In genomic region chr21:33403786-33404571, GRCh38 we compare ENCODE assay signal across 8 cellular contexts. TPM values are rescaled to one million over a fixed set of nuclear protein-coding genes. Genes with fewer than 3 reads are reported as not detected.
DNase-seq lines count a peak whose midpoint lies in the region; ATAC-seq, FAIRE-seq and TF ChIP-seq lines count a peak whose summit lies in the region.

No MANE protein-coding gene starts in this region.

- CTCF ChIA-PET in T-cell (lab: Charles Lee), result interaction anchor here in 1 of 2 donors (1.2 kb wide), 1 partner anchor 41 kb away, joined by 4 read pairs; no protein-coding TSS in a partner anchor

- peak overlapping the region; percentile 87 to 95 (median 92) for H3K27ac Mint-ChIP-seq in IgD-negative memory B cell
- H3K27ac Mint-ChIP-seq in T-cell, result peak overlapping the region; percentile 94
- H3K27ac Mint-ChIP-seq in central memory CD8-positive, alpha-beta T cell (ENCODE audit: low read depth), result no peak overlapping the region

- no peaks in the 10 kb centered on the region for H3K27me3 ChIP-seq in ACC112 (ENCODE audit: insufficient read depth, low read length)
- no peaks in the 10 kb centered on the region for H3K27me3 ChIP-seq in keratinocyte (ENCODE audit: control insufficient read depth, extremely low read depth, insufficient read depth, low read length)
- H3K27me3 ChIP-seq in small intestine (ENCODE audit: control insufficient read depth in 2 of 2, insufficient read depth in 2 of 2, low read length in 2 of 2), result no peaks in the 10 kb centered on the region

- H2AFZ ChIP-seq in ACC112 (ENCODE audit: low read length, unreplicated experiment), result peak overlapping the region; percentile 61
- H2AFZ ChIP-seq in keratinocyte (ENCODE audit: control insufficient read depth, low read length), result no peak overlapping the region

- in situ Hi-C loops in GM13976 (cut with MboI; ENCODE audit: low sequenced_read_pairs, unreplicated experiment), result no loop called here

- dilution Hi-C loops in keratinocyte (cut with MboI; ENCODE audit: extremely low pct_ligation_motif_present, low sequenced_read_pairs), result no loop called here

- H3K9me1 ChIP-seq in keratinocyte (ENCODE audit: control insufficient read depth, extremely low read depth, insufficient read depth, low read length), result peaks cover 2% of the 10 kb centered on the region

- H3K4me1 Mint-ChIP-seq in IgD-negative memory B cell, result peaks cover 33 to 42% (median 41%) of the 10 kb centered on the region in 3 donors
- peaks cover 52 to 57% (median 56%) of the 10 kb centered on the region in 3 donors for H3K4me1 Mint-ChIP-seq in T-cell
- peaks cover 20% of the 10 kb centered on the region for H3K4me1 Mint-ChIP-seq in central memory CD8-positive, alpha-beta T cell

- H3K79me2 ChIP-seq in ACC112 (ENCODE audit: control insufficient read depth, insufficient read depth, low read length, unreplicated experiment) (peaks cover 51% of the 10 kb centered on the region), keratinocyte (ENCODE audit: control insufficient read depth, insufficient read depth, low read length) (peaks cover 54% of the 10 kb centered on the region)

- WGBS in small intestine, 3 donors, result 4 to 6% (median 4%) methylated on average over 37 to 47 of the region's 47 CpGs

- POLR2A ChIA-PET in T-cell (lab: Charles Lee), result interaction anchor here in 1 of 2 donors (0.6 kb wide), 1 partner anchor 79 kb away, joined by 12 read pairs; the partner anchor contains the start of gene IFNAR1

- H3K4me1 ChIP-seq in ACC112 (ENCODE audit: control insufficient read depth, insufficient read depth, low read length, unreplicated experiment) (peaks cover 17% of the 10 kb centered on the region), keratinocyte (ENCODE audit: control insufficient read depth, extremely low read depth, insufficient read depth, low read length) (peaks cover 26% of the 10 kb centered on the region), small intestine (ENCODE audit: control insufficient read depth in 2 of 2, insufficient read depth in 1 of 2, low read depth in 1 of 2, low read length in 1 of 2) (peaks cover 6 to 8% of the 10 kb centered on the region in 2 donors)

- H3K27ac ChIP-seq in ACC112 (ENCODE audit: low read depth, low read length), result peak overlapping the region; percentile 79
- peak overlapping the region; percentile 90 for H3K27ac ChIP-seq in keratinocyte (ENCODE audit: control insufficient read depth, insufficient read depth, low read length)
- peak overlapping the region; percentile 89 to 95 for H3K27ac ChIP-seq in small intestine (ENCODE audit: low read depth in 1 of 2, low read length in 1 of 2)

- no peaks in the 10 kb centered on the region for H3K9me3 Mint-ChIP-seq in IgD-negative memory B cell
- H3K9me3 Mint-ChIP-seq in T-cell, result no peaks in the 10 kb centered on the region
- no peaks in the 10 kb centered on the region for H3K9me3 Mint-ChIP-seq in central memory CD8-positive, alpha-beta T cell

- no peaks in the 10 kb centered on the region for H3K9me3 ChIP-seq in keratinocyte (ENCODE audit: control insufficient read depth, low read depth, low read length)
- no peaks in the 10 kb centered on the region for H3K9me3 ChIP-seq in small intestine (ENCODE audit: control insufficient read depth, low read depth)

- H3K27me3 Mint-ChIP-seq in IgD-negative memory B cell, result no peaks in the 10 kb centered on the region
- peaks cover 0 to 4% of the 10 kb centered on the region in 2 donors for H3K27me3 Mint-ChIP-seq in T-cell
- peaks cover 36% of the 10 kb centered on the region for H3K27me3 Mint-ChIP-seq in central memory CD8-positive, alpha-beta T cell

- FAIRE-seq in keratinocyte (lab: Jason Lieb, UNC) (no peak), small intestine (lab: Jason Lieb, UNC) (no peak)

- no peaks in the 10 kb centered on the region for H4K20me1 ChIP-seq in keratinocyte (ENCODE audit: control insufficient read depth, extremely low read depth, insufficient read depth, low read length)

- peak; percentile 25 to 45 (median 38) for ATAC-seq in T-cell (replicated peaks in 1 of 4)
- ATAC-seq in central memory CD8-positive, alpha-beta T cell (replicated peaks; ENCODE audit: extremely low read depth, poor library complexity, severe bottlenecking), result no peak

- peak; percentile 52 for DNase-seq in GM13976 (ENCODE audit: low spot score)
- DNase-seq in T-cell, result peak in 11 of 34 experiments; percentile 2 to 44 (median 21)
- no peak for DNase-seq in central memory CD8-positive, alpha-beta T cell (ENCODE audit: low spot score in 2 of 2)
- DNase-seq in keratinocyte (ENCODE audit: low read depth, low spot score), result no peak
- peak; percentile 66 for DNase-seq in small intestine
- DNase-seq in middle frontal gyrus (ENCODE audit: extremely low spot score, low spot score), result no peak

- H3K36me3 ChIP-seq in ACC112 (ENCODE audit: insufficient read depth, low read length) (peaks cover 4% of the 10 kb centered on the region; the same call in 1 of the 2 replicates), keratinocyte (ENCODE audit: control insufficient read depth in 2 of 2, extremely low read depth in 1 of 2, insufficient read depth in 2 of 2, low read length in 2 of 2) (peaks cover 0 to 11% of the 10 kb centered on the region in 2 experiments), small intestine (ENCODE audit: control insufficient read depth in 2 of 2, insufficient read depth in 2 of 2, low read length in 2 of 2) (no peaks in the 10 kb centered on the region)

- H3K4me3 Mint-ChIP-seq in IgD-negative memory B cell, result peak overlapping the region; percentile 93 to 99 (median 96)
- H3K4me3 Mint-ChIP-seq in T-cell, result peak overlapping the region; percentile 92 to 94 (median 94)
- peak overlapping the region; percentile 58 for H3K4me3 Mint-ChIP-seq in central memory CD8-positive, alpha-beta T cell

- H3K36me3 Mint-ChIP-seq in IgD-negative memory B cell, result no peaks in the 10 kb centered on the region
- peaks cover 4% of the 10 kb centered on the region for H3K36me3 Mint-ChIP-seq in T-cell
- peaks cover 7% of the 10 kb centered on the region for H3K36me3 Mint-ChIP-seq in central memory CD8-positive, alpha-beta T cell (ENCODE audit: insufficient read depth)

- no peak for TF ChIP-seq CTCF in GM13976 (IDR thresholded peaks at IDR 0.05; ENCODE audit: borderline replicate concordance, control extremely low read depth, extremely low read depth, insufficient read depth, missing control alignments)
- no peak for TF ChIP-seq CTCF in keratinocyte (optimal IDR thresholded peaks at IDR 0.05 in 1 of 3, IDR thresholded peaks at IDR 0.05 in 1 of 3, conservative IDR thresholded peaks at IDR 0.05 in 1 of 3; ENCODE audit: extremely low read depth in 1 of 3, insufficient read depth in 2 of 3, low read length in 3 of 3)

- peak overlapping the region; percentile 98 for H3K9ac ChIP-seq in keratinocyte (ENCODE audit: control insufficient read depth, extremely low read depth, insufficient read depth, low read length)

- H3K4me3 ChIP-seq in ACC112 (ENCODE audit: low read depth, low read length), result peak overlapping the region; percentile 97
- peak overlapping the region; percentile 76 to 86 (median 84) for H3K4me3 ChIP-seq in keratinocyte (ENCODE audit: control insufficient read depth in 2 of 3, extremely low read depth in 1 of 3, insufficient read depth in 2 of 3, low read depth in 1 of 3, low read length in 3 of 3)
- peak overlapping the region; percentile 80 to 96 for H3K4me3 ChIP-seq in small intestine (ENCODE audit: low read depth in 1 of 2, low read length in 2 of 2)

- peak overlapping the region; percentile 92 for H3K4me2 ChIP-seq in keratinocyte (ENCODE audit: control insufficient read depth, extremely low read depth, insufficient read depth, low read depth, low read length)

RNA-seq across cellular contexts. Expression of gene IFNGR2, which starts 0.8 kb away (rescaled TPM):
- polyA plus RNA-seq in IgD-negative memory B cell, result 131 TPM
- total RNA-seq in T-cell, result 10 to 100 TPM; 14.2 to 28.3 (median 22.5) TPM
- 89.5 to 102 TPM (median 94.3 TPM) in 3 replicates for polyA plus RNA-seq in keratinocyte
- polyA plus RNA-seq in keratinocyte (2011; ENCODE audit: low read depth), result 46.2 TPM
- polyA plus RNA-seq in keratinocyte (2011; cell fraction: cytosol; rRNA removed), result 74.7 and 115 TPM in 2 replicates
- polyA plus RNA-seq in keratinocyte (2011; cell fraction: nucleus; rRNA removed), result 47.4 and 54.2 TPM in 2 replicates
- polyA plus RNA-seq in keratinocyte (2012; ENCODE audit: low replicate concordance), result 53.2 and 71.8 TPM in 2 replicates
- 73.7 to 112 TPM (median 83.4 TPM) in 3 replicates for polyA minus RNA-seq in keratinocyte
- polyA minus RNA-seq in keratinocyte (2011; cell fraction: cytosol; rRNA and poly(A)+ RNA removed), result 72.5 TPM
- polyA minus RNA-seq in keratinocyte (2011; cell fraction: nucleus; rRNA and poly(A)+ RNA removed), result 18.8 and 33.4 TPM in 2 replicates
- polyA plus RNA-seq in small intestine, result 10 to 100 TPM; 42.8 to 69.2 (median 68.4) TPM

Comparison
In these comparisons a context has a peak if more than half of its experiments do, and no peak if none do; other contexts are left out.
1. DNase-seq: peak in GM13976 (single experiment) and small intestine (single experiment); none in central memory CD8-positive, alpha-beta T cell (0 of 2), keratinocyte (single experiment) and middle frontal gyrus (single experiment).
2. Peak in every context shown above with its lines, with median percentiles within 50 percentile points of each other: H3K27ac ChIP-seq, H3K4me3 ChIP-seq and H3K4me3 Mint-ChIP-seq.